In genomic region chr16:86941731-86942468, GRCh38 we compare ENCODE assay signal across 18 cellular contexts.
DNase-seq lines count a peak whose midpoint lies in the region; ATAC-seq and TF ChIP-seq lines count a peak whose summit lies in the region.
"Had no signal": no experiment of that assay in that cellular context is flagged by ENCODE, and none has a peak within 500 bp of the region (broad histone marks: within the 10 kb centered on the region; RNA-seq: fewer than 3 reads in every experiment).

No MANE protein-coding gene starts in this region.

- no peak overlapping the region for H4K91ac ChIP-seq in IMR-90 (ENCODE audit: insufficient read depth, low read depth, low read length)
- no peak overlapping the region for H4K91ac ChIP-seq in trophoblast cell (ENCODE audit: low read depth, low read length)

- H3K4me3 ChIP-seq in ACC112 (ENCODE audit: low read depth, low read length) (no peak overlapping the region), IMR-90 (ENCODE audit: insufficient read depth, low read depth, low read length) (no peak overlapping the region), OCI-LY7 (ENCODE audit: low read depth, low read length, poor library complexity, severe bottlenecking) (no peak overlapping the region), trophoblast cell (ENCODE audit: low read depth, low read length) (no peak overlapping the region)
- H3K4me3 ChIP-seq: A549 had no signal

- H3K56ac ChIP-seq in IMR-90 (ENCODE audit: extremely low read depth, insufficient read depth, low read length): no peak overlapping the region

- H3K4me2 ChIP-seq in IMR-90 (ENCODE audit: low read depth, low read length) (no peak overlapping the region), OCI-LY7 (ENCODE audit: low read length) (no peak overlapping the region), trophoblast cell (ENCODE audit: low read length) (no peak overlapping the region)
- H3K4me2 ChIP-seq: A549 had no signal

- no peaks in the 10 kb centered on the region for H3K27me3 Mint-ChIP-seq in chondrocyte (ENCODE audit: low read depth)

- H3K27me3 ChIP-seq in ACC112 (ENCODE audit: insufficient read depth, low read length) (no peaks in the 10 kb centered on the region), IMR-90 (ENCODE audit: control insufficient read depth, insufficient read depth, low read length) (no peaks in the 10 kb centered on the region), trophoblast cell (ENCODE audit: insufficient read depth, low read length) (no peaks in the 10 kb centered on the region)
- H3K27me3 ChIP-seq: BE2C had no signal

- no peak overlapping the region for H4K8ac ChIP-seq in IMR-90 (ENCODE audit: low read depth in 2 of 2, low read length in 2 of 2)
- H4K8ac ChIP-seq in trophoblast cell (ENCODE audit: low read depth, low read length): no peak overlapping the region

- H3K4ac ChIP-seq in IMR-90 (ENCODE audit: low read depth, low read length) (no peak overlapping the region), trophoblast cell (ENCODE audit: low read depth, low read length) (no peak overlapping the region)

- no TSS peak for BruUV-seq in IMR-90 (replicated peaks; lab: Mats Ljungman, UMichigan)
- no TSS peak for BruUV-seq in OCI-LY7 (replicated peaks; lab: Mats Ljungman, UMichigan)

- DNase-seq in IMR-90: no peak
- DNase-seq in chondrocyte (ENCODE audit: low spot score): peak; percentile 51
- DNase-seq in posterior vena cava (ENCODE audit: low spot score): peak; percentile 67
- no peak for DNase-seq in DMS53 (lab: John Stamatoyannopoulos, UW)
- no peak for DNase-seq in OCI-LY7 (ENCODE audit: low spot score)
- DNase-seq in NCI-H1105 (lab: John Stamatoyannopoulos, UW): no peak
- DNase-seq in trophoblast cell: no peak
- DNase-seq: BE2C, DMS79, H9, KG1, NCI-H1105 treated with DMSO at 0.1 percent for 48 hours, NCI-H1694, NCI-H446, NCI-H526, Right ventricle myocardium superior had no signal

- H3K79me1 ChIP-seq in IMR-90 (ENCODE audit: low read depth in 1 of 2, low read length in 2 of 2) (peaks cover 0 to 1% of the 10 kb centered on the region in 2 experiments; a peak in 1 of 4 replicates), trophoblast cell (ENCODE audit: low read length) (peaks cover 2% of the 10 kb centered on the region)

- peaks cover 52% of the 10 kb centered on the region for H3K4me1 Mint-ChIP-seq in chondrocyte (ENCODE audit: low read depth)

- H3K36me3 Mint-ChIP-seq in chondrocyte (ENCODE audit: low read depth): peaks cover 8% of the 10 kb centered on the region

- H3K79me2 ChIP-seq in ACC112 (ENCODE audit: control insufficient read depth, insufficient read depth, low read length, unreplicated experiment) (no peaks in the 10 kb centered on the region), OCI-LY7 (ENCODE audit: insufficient read depth, low read depth, low read length) (no peaks in the 10 kb centered on the region), trophoblast cell (ENCODE audit: control insufficient read depth, insufficient read depth, low read length, poor library complexity) (peaks cover 1% of the 10 kb centered on the region)

- H3K9me3 Mint-ChIP-seq in chondrocyte (ENCODE audit: low read depth): peaks cover 12% of the 10 kb centered on the region

- no peak overlapping the region for H2BK12ac ChIP-seq in trophoblast cell (ENCODE audit: low read length)

- peaks cover 5% of the 10 kb centered on the region for H3K9me1 ChIP-seq in IMR-90 (ENCODE audit: insufficient read depth, low read length)

- H2BK20ac ChIP-seq in IMR-90 (ENCODE audit: low read depth, low read length): no peak overlapping the region

- POLR2A ChIA-PET in IMR-90 (lab: Charles Lee; ENCODE audit: unreplicated experiment) (no interaction called here), OCI-LY7 (lab: Charles Lee) (no interaction called here)

- no peak overlapping the region for H3K23ac ChIP-seq in IMR-90 (ENCODE audit: low read depth, low read length)
- no peak overlapping the region for H3K23ac ChIP-seq in trophoblast cell (ENCODE audit: low read length)

- TF ChIP-seq RAD21 in IMR-90 (IDR thresholded peaks at IDR 0.05; ENCODE audit: low read length): no peak

- no peaks in the 10 kb centered on the region for H4K20me1 ChIP-seq in IMR-90 (ENCODE audit: insufficient read depth, low read length)
- no peaks in the 10 kb centered on the region for H4K20me1 ChIP-seq in OCI-LY7 (ENCODE audit: insufficient read depth, low read length)

- peaks cover 24% of the 10 kb centered on the region for H3K4me1 ChIP-seq in ACC112 (ENCODE audit: control insufficient read depth, insufficient read depth, low read length, unreplicated experiment)
- H3K4me1 ChIP-seq in IMR-90 (ENCODE audit: control insufficient read depth, insufficient read depth, low read length): peaks cover 7% of the 10 kb centered on the region
- no peaks in the 10 kb centered on the region for H3K4me1 ChIP-seq in OCI-LY7 (ENCODE audit: insufficient read depth, low read length, poor library complexity, severe bottlenecking)
- peaks cover 4 to 6% of the 10 kb centered on the region in 2 experiments for H3K4me1 ChIP-seq in trophoblast cell (ENCODE audit: control insufficient read depth in 1 of 2, insufficient read depth in 2 of 2, low read length in 2 of 2)
- H3K4me1 ChIP-seq: BE2C had no signal

- TF ChIP-seq POLR2A in IMR-90 (IDR thresholded peaks at IDR 0.05; ENCODE audit: low read depth, low read length): no peak

- H3K14ac ChIP-seq in IMR-90 (replicated peaks; ENCODE audit: low read depth, low read length) (no peak overlapping the region), trophoblast cell (ENCODE audit: low read length) (no peak overlapping the region)

- no peak overlapping the region for H2BK15ac ChIP-seq in IMR-90 (ENCODE audit: low read depth, low read length)

- peak overlapping the region; percentile 95 for H3K27ac Mint-ChIP-seq in chondrocyte (ENCODE audit: unreplicated experiment)
- H3K27ac Mint-ChIP-seq: H9 had no signal

- no peak overlapping the region for H4K5ac ChIP-seq in IMR-90 (ENCODE audit: low read depth, low read length)

- in situ Hi-C loops in IMR-90 (cut with MboI; ENCODE audit: low sequenced_read_pairs): no loop called here

- peak overlapping the region; percentile 45; the same call in 1 of the 2 replicates for H2AK5ac ChIP-seq in IMR-90 (ENCODE audit: low read depth, low read length)
- no peak overlapping the region for H2AK5ac ChIP-seq in trophoblast cell (ENCODE audit: low read length)

- H3K27ac ChIP-seq in ACC112 (ENCODE audit: low read depth, low read length) (0 out of 2 replicates have a peak overlapping the region, but pooled peaks have one; percentile 41), IMR-90 (ENCODE audit: insufficient read depth, low read length) (no peak overlapping the region), OCI-LY7 (ENCODE audit: low read depth, low read length, poor library complexity, severe bottlenecking) (no peak overlapping the region), trophoblast cell (ENCODE audit: low read depth, low read length) (no peak overlapping the region)
- H3K27ac ChIP-seq: A549 had no signal

- TF ChIP-seq CTCF in IMR-90 (conservative IDR thresholded peaks at IDR 0.05; ENCODE audit: low read depth, low read length): no peak
- no peak for TF ChIP-seq CTCF in chondrocyte (IDR thresholded peaks at IDR 0.05)
- TF ChIP-seq CTCF in OCI-LY7 (conservative IDR thresholded peaks at IDR 0.05; ENCODE audit: low read length): no peak

- H3K9me3 ChIP-seq in IMR-90 (ENCODE audit: control insufficient read depth, insufficient read depth, low read length) (peaks cover 7% of the 10 kb centered on the region), OCI-LY7 (ENCODE audit: low read length) (no peaks in the 10 kb centered on the region), trophoblast cell (ENCODE audit: insufficient read depth, low read depth, low read length) (peaks cover 13% of the 10 kb centered on the region)
- H3K9me3 ChIP-seq: BE2C had no signal

- H3K9ac ChIP-seq in IMR-90 (ENCODE audit: low read depth, low read length) (no peak overlapping the region), trophoblast cell (ENCODE audit: low read length) (no peak overlapping the region)

- H3K4me3 Mint-ChIP-seq in chondrocyte (ENCODE audit: unreplicated experiment): no peak overlapping the region
- H3K4me3 Mint-ChIP-seq: H9 had no signal

- no peak overlapping the region for H2AK9ac ChIP-seq in IMR-90 (replicated peaks; ENCODE audit: low read depth, low read length, poor library complexity)

- dilution Hi-C loops in IMR-90 (cut with HindIII; ENCODE audit: low sequenced_read_pairs, unreplicated experiment): no loop called here

- no peak overlapping the region for H2AFZ ChIP-seq in ACC112 (ENCODE audit: low read length, unreplicated experiment)
- no peak overlapping the region for H2AFZ ChIP-seq in IMR-90 (replicated peaks; ENCODE audit: low read length, poor library complexity)
- H2AFZ ChIP-seq in OCI-LY7 (ENCODE audit: low read length): no peak overlapping the region
- H2AFZ ChIP-seq in trophoblast cell (ENCODE audit: insufficient read depth, low read length, poor library complexity): no peak overlapping the region

- ATAC-seq in IMR-90 (ENCODE audit: low read depth): no peak
- ATAC-seq: A549 had no signal

- no peak overlapping the region for H4K12ac ChIP-seq in trophoblast cell (ENCODE audit: low read depth, low read length)

- 91% methylated on average over 4 of the region's 10 CpGs; no CpG with 5 or more reads in 1 of the 2 experiments for WGBS in IMR-90 (ENCODE audit: extremely low coverage in 2 of 2, insufficient read length in 1 of 2), 2 experiments
- no CpG with 5 or more reads among the region's 10 CpGs for WGBS in trophoblast cell (ENCODE audit: extremely low coverage, insufficient coverage, insufficient read length)

- H2BK5ac ChIP-seq in IMR-90 (ENCODE audit: low read depth, low read length, poor library complexity, severe bottlenecking) (no peak overlapping the region), trophoblast cell (ENCODE audit: low read depth, low read length, poor library complexity) (no peak overlapping the region)

- intact Hi-C loops in IMR-90 (cut with micrococcal nuclease) (no loop called here), posterior vena cava (cut with DNase I) (no loop called here), OCI-LY7 (cut with micrococcal nuclease; ENCODE audit: unreplicated experiment) (no loop called here)

- no peaks in the 10 kb centered on the region for H3K9me2 ChIP-seq in OCI-LY7 (ENCODE audit: insufficient read depth, low read length)

- CTCF ChIA-PET in IMR-90 (lab: Yijun Ruan, JAX): no interaction called here
- CTCF ChIA-PET in OCI-LY7 (lab: Charles Lee; ENCODE audit: unreplicated experiment): no interaction called here

- H2BK120ac ChIP-seq in IMR-90 (ENCODE audit: low read depth, low read length) (no peak overlapping the region), trophoblast cell (ENCODE audit: insufficient read depth, low read length, poor library complexity) (no peak overlapping the region)

- H3K36me3 ChIP-seq in ACC112 (ENCODE audit: insufficient read depth, low read length) (peaks cover 22% of the 10 kb centered on the region), IMR-90 (ENCODE audit: control insufficient read depth, insufficient read depth, low read length) (no peaks in the 10 kb centered on the region), OCI-LY7 (ENCODE audit: insufficient read depth, low read length) (no peaks in the 10 kb centered on the region), trophoblast cell (ENCODE audit: control insufficient read depth in 1 of 2, insufficient read depth in 2 of 2, low read length in 2 of 2) (no peaks in the 10 kb centered on the region)
- H3K36me3 ChIP-seq: BE2C had no signal

- H3K18ac ChIP-seq in IMR-90 (ENCODE audit: low read depth, low read length): no peak overlapping the region
- no peak overlapping the region for H3K18ac ChIP-seq in trophoblast cell (ENCODE audit: low read length)

Comparison
In these comparisons a context has a peak if more than half of its experiments do, and no peak if none do; other contexts are left out.
1. DNase-seq: peak in chondrocyte (single experiment) and posterior vena cava (single experiment); none in IMR-90 (single experiment), DMS53 (single experiment), OCI-LY7 (single experiment), NCI-H1105 (single experiment) and trophoblast cell (0 of 2).